ENCODE assay signal across 8 cellular contexts in the genomic region with DNA sequence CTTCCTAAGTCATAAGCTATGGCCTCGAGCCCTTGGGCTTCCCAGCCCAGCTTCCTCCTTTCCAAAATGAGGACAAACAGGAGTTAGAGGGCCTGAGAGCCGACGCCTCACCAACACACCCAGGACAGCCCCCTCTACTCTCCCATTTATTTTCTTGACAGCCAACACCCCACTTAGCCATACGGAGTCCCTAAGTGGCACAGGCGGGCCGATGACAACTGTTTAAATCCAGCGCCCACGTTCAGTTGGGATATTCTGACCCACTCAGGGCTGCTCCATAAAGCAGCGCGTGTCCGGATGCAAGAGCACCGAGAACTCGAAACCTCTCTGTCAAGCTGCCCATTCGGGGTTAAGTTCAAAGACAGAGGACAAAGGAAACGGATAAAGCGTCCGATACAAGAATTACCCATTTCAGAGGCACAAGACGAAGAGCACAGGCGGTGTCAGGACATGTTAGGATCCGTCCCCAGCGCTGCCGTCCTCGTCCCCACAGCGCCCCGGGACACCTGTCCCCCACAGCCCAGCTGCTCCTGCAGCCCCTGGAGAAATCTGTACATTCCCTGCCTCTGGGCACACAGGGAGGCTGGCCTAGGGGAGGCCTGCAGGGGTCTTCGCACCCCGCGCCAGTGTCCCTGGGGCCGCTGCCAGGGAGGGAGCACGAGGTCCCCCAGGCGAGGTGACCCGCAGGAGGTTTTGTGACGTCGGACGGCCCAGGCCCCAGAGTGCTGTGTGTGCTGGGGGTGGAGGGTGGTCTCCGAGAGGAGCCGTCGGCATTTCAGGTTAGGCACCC. TPM values are rescaled to one million over a fixed set of nuclear protein-coding genes. Genes with fewer than 3 reads are reported as not detected.
A peak's percentile ranks its signal among the peaks of the same experiment; 100 is the strongest.
DNase-seq lines count a peak whose midpoint lies in the region; ATAC-seq, FAIRE-seq and TF ChIP-seq lines count a peak whose summit lies in the region.

No MANE protein-coding gene starts in this region.

- DNase-seq in GM12892 (ENCODE audit: insufficient read length), result no peak
- no peak for DNase-seq in RWPE1 (ENCODE audit: low spot score)
- DNase-seq in mucosa of descending colon, result peak in 2 of 3 donors; percentile 32 to 37
- peak; percentile 52 to 76 for DNase-seq in aorta
- DNase-seq in ACHN, result no peak
- no peak for DNase-seq in NCI-H1105 treated with DMSO at 0.1 percent for 48 hours (lab: John Stamatoyannopoulos, UW)

- H3K4me1 Mint-ChIP-seq in dendritic cell treated with granulocyte-macrophage colony-stimulating factor and Interleukin-4, amounts not matched to agents 40 ng/mL and 50 ng/mL, for 4 days (ENCODE audit: low read depth), result peaks cover 6% of the 10 kb centered on the region

- in situ Hi-C loops in ACHN (cut with HindIII; ENCODE audit: low pct_ligation_motif_present, low pct_unique_long_range_greater_than_20kb, low sequenced_read_pairs), result no loop called here

- peak overlapping the region; percentile 57 for H3K4me3 ChIP-seq in mucosa of descending colon
- H3K4me3 ChIP-seq in aorta (ENCODE audit: low read length in 2 of 2), result peak overlapping the region; percentile 93 to 96

- H3K9me3 Mint-ChIP-seq in dendritic cell treated with granulocyte-macrophage colony-stimulating factor and Interleukin-4, amounts not matched to agents 40 ng/mL and 50 ng/mL, for 4 days, result no peaks in the 10 kb centered on the region

- H3K36me3 Mint-ChIP-seq in dendritic cell treated with granulocyte-macrophage colony-stimulating factor and Interleukin-4, amounts not matched to agents 40 ng/mL and 50 ng/mL, for 4 days (ENCODE audit: low read depth), result peaks cover 13% of the 10 kb centered on the region

- H3K27ac Mint-ChIP-seq in dendritic cell treated with granulocyte-macrophage colony-stimulating factor and Interleukin-4, amounts not matched to agents 40 ng/mL and 50 ng/mL, for 4 days, result peak overlapping the region; percentile 86

- POLR2A ChIA-PET in RWPE1 (lab: Yijun Ruan, JAX; ENCODE audit: low non-redundant PET), result no interaction called here

- H3K4me1 ChIP-seq in mucosa of descending colon (ENCODE audit: low read depth) (no peaks in the 10 kb centered on the region), aorta (ENCODE audit: control insufficient read depth in 1 of 2, insufficient read depth in 2 of 2, low read length in 2 of 2) (no peaks in the 10 kb centered on the region)

- ATAC-seq in HG02588 (IDR thresholded peaks at IDR 0.05; ENCODE audit: unreplicated experiment) (peak; percentile 5), mucosa of descending colon (peak; percentile 20), aorta (ENCODE audit: low FRiP score) (peak; percentile 50)

- H3K36me3 ChIP-seq in mucosa of descending colon (ENCODE audit: low read depth), result no peaks in the 10 kb centered on the region
- no peaks in the 10 kb centered on the region for H3K36me3 ChIP-seq in aorta (ENCODE audit: control insufficient read depth in 1 of 2, insufficient read depth in 2 of 2, low read length in 1 of 2)

- no peak for TF ChIP-seq POLR2A in GM12892 (IDR thresholded peaks at IDR 0.05; ENCODE audit: low read depth, low read length)

- CTCF ChIA-PET in RWPE1 (lab: Yijun Ruan, JAX), result no interaction called here

- H3K27me3 ChIP-seq in aorta (ENCODE audit: control insufficient read depth in 1 of 2, insufficient read depth in 2 of 2, low read length in 1 of 2), result no peaks in the 10 kb centered on the region

- 1 to 3% methylated on average over 33 to 38 of the region's 38 CpGs for WGBS in aorta, 2 donors

- peak overlapping the region; percentile 98 for H3K4me3 Mint-ChIP-seq in dendritic cell treated with granulocyte-macrophage colony-stimulating factor and Interleukin-4, amounts not matched to agents 40 ng/mL and 50 ng/mL, for 4 days

- TF ChIP-seq CTCF in RWPE1 (conservative IDR thresholded peaks at IDR 0.05; ENCODE audit: low read depth), result no peak
- no peak for TF ChIP-seq CTCF in mucosa of descending colon (IDR thresholded peaks at IDR 0.05)

- H3K9me3 ChIP-seq in mucosa of descending colon, result no peaks in the 10 kb centered on the region
- no peaks in the 10 kb centered on the region for H3K9me3 ChIP-seq in aorta (ENCODE audit: control insufficient read depth, low read length)

- no peaks in the 10 kb centered on the region for H3K27me3 Mint-ChIP-seq in dendritic cell treated with granulocyte-macrophage colony-stimulating factor and Interleukin-4, amounts not matched to agents 40 ng/mL and 50 ng/mL, for 4 days

- peak; percentile 46 for FAIRE-seq in GM12892 (lab: Jason Lieb, UNC)

- intact Hi-C loops in dendritic cell treated with granulocyte-macrophage colony-stimulating factor and Interleukin-4, amounts not matched to agents 40 ng/mL and 50 ng/mL, for 4 days (cut with micrococcal nuclease), result loop anchor here (5.0 kb wide), 1 partner anchor 60 kb away; no protein-coding TSS in a partner anchor
- intact Hi-C loops in mucosa of descending colon (cut with DNase I, micrococcal nuclease) (no loop called here), aorta (cut with DNase I) (no loop called here)

- H3K27ac ChIP-seq in RWPE1 (peak overlapping the region; percentile 70), aorta (ENCODE audit: low read depth in 1 of 2, low read length in 2 of 2) (no peak overlapping the region)

RNA-seq across cellular contexts. Expression of gene PRKX, which starts 1.2 kb away (rescaled TPM):
- polyA plus RNA-seq in GM12892 (2012; ENCODE audit: missing spikeins), result 26.4 TPM
- 10 to 100 TPM; 10.5 to 22.4 (median 21.5) TPM for total RNA-seq in mucosa of descending colon
- 10 to 100 TPM; 18.8 to 19.1 TPM for total RNA-seq in aorta
- 10 to 100 TPM in 1 of 2 donors, 1 to 10 TPM in 1; 6.0 to 10.3 TPM for polyA plus RNA-seq in aorta

Comparison
In these comparisons a context has a peak if more than half of its experiments do, and no peak if none do; other contexts are left out.
1. DNase-seq: peak in mucosa of descending colon (2 of 3) and aorta (2 of 2); none in GM12892 (single experiment), RWPE1 (single experiment), ACHN (single experiment) and NCI-H1105 treated with DMSO at 0.1 percent for 48 hours (single experiment).
2. Peak in every context shown above with its lines, with median percentiles within 50 percentile points of each other: ATAC-seq.